1 cellular context compared by ENCODE assay signal in genomic region chr6:37556884-37557644, GRCh38.
TF ChIP-seq lines count a peak whose summit lies in the region.

No MANE protein-coding gene starts in this region.

TF ChIP-seq in GM12878, 131 proteins besides CTCF, POLR2A, EP300 and RAD21 (continued from another document and continues in another):
- no peak for TF ChIP-seq ELK1 (IDR thresholded peaks at IDR 0.05; ENCODE audit: low read depth, low read length)
- peak; percentile 26; the same call in 1 of the 2 replicates for TF ChIP-seq RB1 (IDR thresholded peaks at IDR 0.05; ENCODE audit: borderline replicate concordance)
- TF ChIP-seq JUNB (IDR thresholded peaks at IDR 0.05), result no peak
- TF ChIP-seq CBFB (IDR thresholded peaks at IDR 0.05; ENCODE audit: low read depth), result 0 out of 2 replicates have a peak, but pooled peaks have one; percentile 8
- TF ChIP-seq PRDM15 (CRISPR knock-in tag; IDR thresholded peaks at IDR 0.05), result no peak
- TF ChIP-seq ZZZ3 (IDR thresholded peaks at IDR 0.05; ENCODE audit: control insufficient read depth, insufficient read length, low read depth), result no peak
- TF ChIP-seq STAT3 (IDR thresholded peaks at IDR 0.05; ENCODE audit: low read depth, low read length), result no peak
- peak; percentile 88 for TF ChIP-seq ZNF592 (IDR thresholded peaks at IDR 0.05)
- no peak for TF ChIP-seq ZBTB4 (CRISPR knock-in tag; IDR thresholded peaks at IDR 0.05)
- peak; percentile 90 for TF ChIP-seq YY1 (IDR thresholded peaks at IDR 0.05; ENCODE audit: low read depth, low read length)
- no peak for TF ChIP-seq MYB (IDR thresholded peaks at IDR 0.05; ENCODE audit: borderline replicate concordance, low read depth, low read length)
- no peak for TF ChIP-seq EZH2 (IDR thresholded peaks at IDR 0.05; ENCODE audit: borderline replicate concordance, control insufficient read depth, low read depth, low read length)
- no peak for TF ChIP-seq POU2F2 (IDR thresholded peaks at IDR 0.05; ENCODE audit: borderline replicate concordance, low read depth, low read length)
- TF ChIP-seq E4F1 (IDR thresholded peaks at IDR 0.05; ENCODE audit: borderline replicate concordance, partially characterized antibody), result no peak
- TF ChIP-seq SP1 (IDR thresholded peaks at IDR 0.05; ENCODE audit: low read depth, low read length), result peak; percentile 21
- TF ChIP-seq BCLAF1 (IDR thresholded peaks at IDR 0.05), result no peak
- 0 out of 2 replicates have a peak, but pooled peaks have one; percentile 41 for TF ChIP-seq WRNIP1 (IDR thresholded peaks at IDR 0.05; ENCODE audit: borderline replicate concordance, low read depth, low read length)
- TF ChIP-seq NFXL1 (IDR thresholded peaks at IDR 0.05; ENCODE audit: borderline replicate concordance), result no peak
- no peak for TF ChIP-seq CHD4 (IDR thresholded peaks at IDR 0.05)
- TF ChIP-seq NRF1 (conservative IDR thresholded peaks at IDR 0.05; ENCODE audit: low read depth, low read length), result no peak
- no peak for TF ChIP-seq BMI1 (IDR thresholded peaks at IDR 0.05; ENCODE audit: borderline replicate concordance)
- no peak for TF ChIP-seq SREBF1 (IDR thresholded peaks at IDR 0.05; ENCODE audit: low read length)
- peak; percentile 74 for TF ChIP-seq BCL3 (IDR thresholded peaks at IDR 0.05; ENCODE audit: borderline replicate concordance, insufficient read depth, low read depth, low read length, poor library complexity, severe bottlenecking)
- TF ChIP-seq RELA (IDR thresholded peaks at IDR 0.05; ENCODE audit: borderline replicate concordance, partially characterized antibody), result no peak
- TF ChIP-seq PBX3 (IDR thresholded peaks at IDR 0.05; ENCODE audit: insufficient replicate concordance, low read depth, low read length), result no peak
- TF ChIP-seq RFX5 (IDR thresholded peaks at IDR 0.05; ENCODE audit: low read depth, low read length), result no peak
- no peak for TF ChIP-seq IRF5 (IDR thresholded peaks at IDR 0.05; ENCODE audit: borderline replicate concordance)
- peak; percentile 43; the same call in 1 of the 2 replicates for TF ChIP-seq BACH1 (IDR thresholded peaks at IDR 0.05; ENCODE audit: borderline replicate concordance)
